Comparison of ENCODE assay signal across 9 cellular contexts in the genomic region with DNA sequence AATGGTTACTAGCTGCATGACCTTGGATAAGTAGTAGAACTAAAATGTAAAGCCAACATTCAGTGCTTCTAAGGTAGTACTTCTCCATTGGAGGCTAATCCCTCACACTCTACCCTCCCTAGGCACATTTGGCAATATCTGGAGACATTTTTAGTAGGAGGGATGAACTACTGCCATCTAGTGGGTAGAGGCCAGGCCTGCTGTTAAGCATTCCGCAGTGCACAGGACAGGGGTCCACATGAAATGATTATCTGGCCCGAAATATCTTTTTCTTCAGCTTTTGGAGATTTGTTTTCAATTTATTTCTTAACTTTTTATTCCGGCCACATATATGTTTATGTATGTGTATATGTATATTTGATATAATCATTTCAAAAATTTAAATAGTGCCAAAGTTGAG. TPM values are rescaled to one million over a fixed set of nuclear protein-coding genes. Genes with fewer than 3 reads are reported as not detected.
DNase-seq lines count a peak whose midpoint lies in the region; ATAC-seq lines count a peak whose summit lies in the region.
"Had no signal": no experiment of that assay in that cellular context is flagged by ENCODE, and none has a peak within 500 bp of the region (broad histone marks: within the 10 kb centered on the region; RNA-seq: fewer than 3 reads in every experiment).

No MANE protein-coding gene starts in this region.

- no peak overlapping the region for H3K4me3 Mint-ChIP-seq in activated T-helper 17 cell treated with anti-CD3 and anti-CD28 coated beads, Interleukin-2, amount 50 U/mL, for 72 hours

- no peaks in the 10 kb centered on the region for H3K9me3 Mint-ChIP-seq in activated T-helper 17 cell treated with anti-CD3 and anti-CD28 coated beads, Interleukin-2, amount 50 U/mL, for 72 hours

- no peaks in the 10 kb centered on the region for H3K36me3 Mint-ChIP-seq in activated T-helper 17 cell treated with anti-CD3 and anti-CD28 coated beads, Interleukin-2, amount 50 U/mL, for 72 hours (ENCODE audit: low read depth)

- no peak overlapping the region for H3K27ac Mint-ChIP-seq in activated T-helper 17 cell treated with anti-CD3 and anti-CD28 coated beads, Interleukin-2, amount 50 U/mL, for 72 hours

- peak; percentile 23 for DNase-seq in EL
- peak; percentile 21 for DNase-seq in SKM-1 (lab: John Stamatoyannopoulos, UW; ENCODE audit: unreplicated experiment)
- DNase-seq in iPS DF 4.7 (ENCODE audit: extremely low read depth, low spot score), result peak; percentile 3
- DNase-seq in OCI-M2 (lab: John Stamatoyannopoulos, UW; ENCODE audit: unreplicated experiment), result no peak
- DNase-seq in NCI-H2029 (lab: John Stamatoyannopoulos, UW), result no peak

- no peaks in the 10 kb centered on the region for H3K4me1 Mint-ChIP-seq in activated T-helper 17 cell treated with anti-CD3 and anti-CD28 coated beads, Interleukin-2, amount 50 U/mL, for 72 hours

- no peaks in the 10 kb centered on the region for H3K27me3 Mint-ChIP-seq in activated T-helper 17 cell treated with anti-CD3 and anti-CD28 coated beads, Interleukin-2, amount 50 U/mL, for 72 hours

- ATAC-seq in HG03378 (IDR thresholded peaks at IDR 0.05; ENCODE audit: unreplicated experiment), result peak; percentile 68
- no peak for ATAC-seq in HG02840 (IDR thresholded peaks at IDR 0.05; ENCODE audit: low FRiP score, unreplicated experiment)
- ATAC-seq in activated T-helper 17 cell treated with anti-CD3 and anti-CD28 coated beads, Interleukin-2, amount 50 U/mL, for 72 hours (replicated peaks), result no peak

RNA-seq across cellular contexts. Expression of gene SPANXC, which starts 36.0 kb away (rescaled TPM):
- total RNA-seq in activated T-helper 17 cell treated with anti-CD3 and anti-CD28 coated beads, Interleukin-2, amount 50 U/mL, for 72 hours, result not detected
- total RNA-seq: subcutaneous adipose tissue had no signal

Comparison
In these comparisons a context has a peak if more than half of its experiments do, and no peak if none do; other contexts are left out.
1. DNase-seq: peak in EL (single experiment), SKM-1 (single experiment) and iPS DF 4.7 (single experiment); none in OCI-M2 (single experiment) and NCI-H2029 (single experiment).